ENCODE assay signal across 23 cellular contexts in genomic region chr21:26923986-26924385, GRCh38. TPM values are rescaled to one million over a fixed set of nuclear protein-coding genes. Genes with fewer than 3 reads are reported as not detected.
"Had no signal": no experiment of that assay in that cellular context is flagged by ENCODE, and none has a peak within 500 bp of the region (broad histone marks: within the 10 kb centered on the region; RNA-seq: fewer than 3 reads in every experiment).

No MANE protein-coding gene starts in this region.

- H3K9ac ChIP-seq: KMS-11, SK-N-SH had no signal

- H3K9me3 ChIP-seq: SK-N-SH had no signal

- DNase-seq: Kasumi-1, MM.1S, NCI-H1092 treated with DMSO at 0.1 percent for 48 hours, NCI-H1436, NCI-H187, NCI-H2081, NCI-H2107, NCI-H2227 treated with DMSO at 0.1 percent for 48 hours, NCI-H524, NCI-H526 treated with DMSO at 0.1 percent for 48 hours, NCI-H748 treated with DMSO at 0.1 percent for 48 hours, PC-3, SHP77, SK-N-SH had no signal

- H3K4me3 ChIP-seq: K562 had no signal

- ATAC-seq: K562, Panc1, PC-3 had no signal

- H3K4me2 ChIP-seq: KMS-11, SK-N-SH had no signal

- FAIRE-seq: HTR-8/SVneo, K562 had no signal

- H3K27ac ChIP-seq: HL-60, KMS-11, RWPE1 had no signal

RNA-seq across cellular contexts. Expression of gene ADAMTS5, which starts 42.9 kb away (rescaled TPM):
- total RNA-seq: K562, NCI-H460, OCI-LY7, PC-3 had no signal
- polyA plus RNA-seq: IgD-negative memory B cell, K562 had no signal
